ENCODE assay signal across 10 cellular contexts in genomic region chr7:105399043-105399725, GRCh38. TPM values are rescaled to one million over a fixed set of nuclear protein-coding genes. Genes with fewer than 3 reads are reported as not detected.
A peak's percentile ranks its signal among the peaks of the same experiment; 100 is the strongest.
DNase-seq lines count a peak whose midpoint lies in the region; ATAC-seq and TF ChIP-seq lines count a peak whose summit lies in the region.
"Had no signal": no experiment of that assay in that cellular context is flagged by ENCODE, and none has a peak within 500 bp of the region (broad histone marks: within the 10 kb centered on the region; RNA-seq: fewer than 3 reads in every experiment).

No MANE protein-coding gene starts in this region.

- intact Hi-C loops in lower lobe of right lung (cut with DNase I): no loop called here

- H3K36me3 ChIP-seq in lower lobe of right lung: no peaks in the 10 kb centered on the region
- H3K36me3 ChIP-seq: thoracic aorta had no signal

- TF ChIP-seq CTCF in LNCAP (IDR thresholded peaks at IDR 0.05) (peak; percentile 34; the same call in 1 of the 2 replicates), astrocyte of the spinal cord (IDR thresholded peaks at IDR 0.05; ENCODE audit: low read depth, low read length) (peak; percentile 42), lower lobe of right lung (IDR thresholded peaks at IDR 0.05) (peak; percentile 24)

- H3K4me3 ChIP-seq in astrocyte of the spinal cord (ENCODE audit: low read depth, low read length) (no peak overlapping the region), lower lobe of right lung (no peak overlapping the region)
- H3K4me3 ChIP-seq: thoracic aorta had no signal

- no peaks in the 10 kb centered on the region for H3K27me3 ChIP-seq in lower lobe of right lung (ENCODE audit: low read depth)

- H3K27ac ChIP-seq in lower lobe of right lung: no peak overlapping the region
- H3K27ac ChIP-seq: thoracic aorta had no signal

- no peaks in the 10 kb centered on the region for H3K9me3 ChIP-seq in lower lobe of right lung
- H3K9me3 ChIP-seq: thoracic aorta had no signal

- in situ Hi-C loops in astrocyte of the spinal cord (cut with HindIII; ENCODE audit: low sequenced_read_pairs): no loop called here

- DNase-seq in COLO829 (ENCODE audit: low spot score) (peak; percentile 30), astrocyte of the spinal cord (ENCODE audit: low read depth, low spot score) (peak; percentile 43), lower lobe of right lung (no peak), NCI-H526 treated with DMSO at 0.1 percent for 48 hours (lab: John Stamatoyannopoulos, UW) (no peak), ureter (ENCODE audit: low spot score) (no peak)
- DNase-seq in stimulated activated CD4-positive, alpha-beta T cell treated with anti-CD3 and anti-CD28 coated beads, Interleukin-2, amount 100 ng/mL, for 24 hours: no peak
- DNase-seq: activated gamma-delta T cell had no signal

- H3K4me1 ChIP-seq in lower lobe of right lung: peaks cover 7% of the 10 kb centered on the region

- ATAC-seq in lower lobe of right lung (no peak), HG02840 (IDR thresholded peaks at IDR 0.05; ENCODE audit: low FRiP score, unreplicated experiment) (no peak)

RNA-seq across cellular contexts. Expression of gene SRPK2, which starts 10.5 kb away (rescaled TPM):
- total RNA-seq in lower lobe of right lung: 43.2 TPM
- 54.1 TPM for total RNA-seq in ureter

Comparison
In these comparisons a context has a peak if more than half of its experiments do, and no peak if none do; other contexts are left out.
1. DNase-seq: peak in COLO829 (single experiment) and astrocyte of the spinal cord (single experiment); none in lower lobe of right lung (single experiment), stimulated activated CD4-positive, alpha-beta T cell treated with anti-CD3 and anti-CD28 coated beads, Interleukin-2, amount 100 ng/mL, for 24 hours (0 of 2), NCI-H526 treated with DMSO at 0.1 percent for 48 hours (single experiment) and ureter (single experiment).
2. Peak in every context shown above with its lines, with median percentiles within 50 percentile points of each other: CTCF ChIP-seq.